ENCODE assay signal across 24 cellular contexts in the genomic region with DNA sequence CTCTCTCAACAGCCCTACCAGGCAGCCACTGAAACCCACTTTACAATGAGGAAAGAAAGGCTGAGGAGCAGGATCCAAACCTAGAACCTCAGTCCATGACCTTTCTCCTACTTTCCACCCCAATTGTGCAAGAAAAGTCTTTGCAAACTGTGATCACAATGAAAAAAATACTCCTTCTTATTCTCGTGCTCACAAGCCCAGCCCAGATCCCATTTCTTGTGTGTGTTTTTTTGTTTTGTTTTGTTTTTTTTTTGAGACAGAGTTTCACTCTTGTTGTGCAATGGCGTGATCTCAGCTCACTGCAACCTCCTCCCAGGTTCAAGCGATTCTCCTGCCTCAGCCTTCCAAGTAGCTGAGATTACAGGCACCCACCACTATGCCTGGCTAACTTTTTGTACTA.
A peak's percentile ranks its signal among the peaks of the same experiment; 100 is the strongest.
DNase-seq lines count a peak whose midpoint lies in the region; ATAC-seq and TF ChIP-seq lines count a peak whose summit lies in the region.
"Had no signal": no experiment of that assay in that cellular context is flagged by ENCODE, and none has a peak within 500 bp of the region (broad histone marks: within the 10 kb centered on the region; RNA-seq: fewer than 3 reads in every experiment).

No MANE protein-coding gene starts in this region.

- H3K4me3 ChIP-seq in GM23248, result no peak overlapping the region
- H3K4me3 ChIP-seq: hepatocyte, PC-9, skin epidermis, stomach had no signal

- H3F3A ChIP-seq in GM23248 (ENCODE audit: insufficient read depth), result no peaks in the 10 kb centered on the region

- no peaks in the 10 kb centered on the region for H3K9me2 ChIP-seq in GM23248 (ENCODE audit: insufficient read depth)

- H3K4me1 ChIP-seq in GM23248 (ENCODE audit: insufficient read depth), result 0 out of 2 replicates have a peak, but pooled peaks cover 5% of the 10 kb centered on the region
- no peaks in the 10 kb centered on the region for H3K4me1 ChIP-seq in foreskin keratinocyte

- peaks cover 8% of the 10 kb centered on the region for H3K4me1 Mint-ChIP-seq in MCF 10A (ENCODE audit: insufficient read depth, unreplicated experiment)
- H3K4me1 Mint-ChIP-seq in HFFc6 (ENCODE audit: low read depth), result no peaks in the 10 kb centered on the region
- H3K4me1 Mint-ChIP-seq: WTC11 had no signal

- H3K27me3 ChIP-seq in GM23248 (replicated peaks; ENCODE audit: insufficient read depth) (peaks cover 19% of the 10 kb centered on the region), foreskin keratinocyte (no peaks in the 10 kb centered on the region)
- H3K27me3 ChIP-seq: hepatocyte had no signal

- DNase-seq in GM23248, result peak; percentile 57
- peak; percentile 85 for DNase-seq in MCF 10A (ENCODE audit: unreplicated experiment)
- DNase-seq in foreskin keratinocyte, result peak; percentile 19 to 24
- no peak for DNase-seq in sciatic nerve (ENCODE audit: low spot score)
- no peak for DNase-seq in NOMO-1 (lab: John Stamatoyannopoulos, UW; ENCODE audit: unreplicated experiment in 2 of 2)
- DNase-seq in activated naive CD4-positive, alpha-beta T cell treated with Interleukin-2 at 50 U/mL for 16 hours, result no peak
- DNase-seq in HFFc6, result no peak
- DNase-seq: activated CD4-positive, alpha-beta T cell treated with anti-CD3 and anti-CD28 coated beads, Interleukin-2, amount 50 U/mL, for 4 hours; activated gamma-delta T cell treated with Interleukin-2 at 50 U/mL for 16 hours; Calu3; cerebellar nuclear complex; effector CD8-positive, alpha-beta T cell; H9; natural killer cell; NCI-H1092 treated with DMSO at 0.1 percent for 48 hours; NCI-H2029 treated with DMSO at 0.1 percent for 48 hours; PC-9; stimulated activated CD4-positive, alpha-beta T cell treated with anti-CD3 and anti-CD28 coated beads, Interleukin-2, amount 100 ng/mL, for 48 hours; stomach had no signal

- H3K4me3 Mint-ChIP-seq in MCF 10A (ENCODE audit: unreplicated experiment), result peak overlapping the region; percentile 16
- no peak overlapping the region for H3K4me3 Mint-ChIP-seq in HFFc6
- H3K4me3 Mint-ChIP-seq: H9, natural killer cell, WTC11 had no signal

- H3K27ac ChIP-seq in GM23248, result no peak overlapping the region
- no peak overlapping the region for H3K27ac ChIP-seq in foreskin keratinocyte
- H3K27ac ChIP-seq: hepatocyte, KMS-11, PC-9, stomach had no signal

- H2AFZ ChIP-seq in GM23248, result no peak overlapping the region
- H2AFZ ChIP-seq: hepatocyte, PC-9 had no signal

- ATAC-seq in foreskin keratinocyte (no peak), sciatic nerve (peak; percentile 69)
- ATAC-seq: esophagus mucosa, natural killer cell, WTC11 had no signal

- H3K9me3 ChIP-seq in GM23248 (ENCODE audit: low read depth), result no peaks in the 10 kb centered on the region
- H3K9me3 ChIP-seq: stomach had no signal

- H3K27ac Mint-ChIP-seq in MCF 10A (ENCODE audit: low read depth, unreplicated experiment) (peak overlapping the region; percentile 76), HFFc6 (no peak overlapping the region)
- H3K27ac Mint-ChIP-seq: H9, natural killer cell, WTC11 had no signal

- BruUV-seq in MCF 10A (replicated peaks; lab: Mats Ljungman, UMichigan), result no TSS peak

- TF ChIP-seq CTCF in MCF 10A (IDR thresholded peaks at IDR 0.05; ENCODE audit: unreplicated experiment) (no peak), foreskin keratinocyte (conservative IDR thresholded peaks at IDR 0.05) (no peak), HFFc6 (IDR thresholded peaks at IDR 0.05) (no peak)

- H4K20me1 ChIP-seq in GM23248 (ENCODE audit: insufficient read depth), result no peaks in the 10 kb centered on the region

- no peaks in the 10 kb centered on the region for H3K36me3 ChIP-seq in GM23248 (ENCODE audit: low read depth)
- H3K36me3 ChIP-seq: stomach had no signal

- intact Hi-C loops in MCF 10A (cut with micrococcal nuclease) (no loop called here), sciatic nerve (cut with DNase I) (no loop called here)

- H3K9ac ChIP-seq in GM23248, result no peak overlapping the region
- H3K9ac ChIP-seq: KMS-11 had no signal

- H3K27me3 Mint-ChIP-seq in MCF 10A (ENCODE audit: insufficient read depth, unreplicated experiment), result no peaks in the 10 kb centered on the region
- H3K27me3 Mint-ChIP-seq in HFFc6 (ENCODE audit: insufficient read depth), result peaks cover 29% of the 10 kb centered on the region

- CTCF ChIA-PET in MCF 10A (lab: Yijun Ruan, JAX), result no interaction called here

- no peaks in the 10 kb centered on the region for H3K79me2 ChIP-seq in GM23248 (ENCODE audit: insufficient read depth)
- H3K79me2 ChIP-seq: hepatocyte had no signal

- H3K36me3 Mint-ChIP-seq in MCF 10A (ENCODE audit: insufficient read depth, unreplicated experiment), result peaks cover 5% of the 10 kb centered on the region
- H3K36me3 Mint-ChIP-seq in HFFc6 (ENCODE audit: low read depth), result no peaks in the 10 kb centered on the region
- H3K36me3 Mint-ChIP-seq: natural killer cell had no signal

- 26 to 27% methylated on average over 3 of the region's 3 CpGs for WGBS in GM23248 (ENCODE audit: low coverage in 1 of 2, low lambda C conversion rate in 2 of 2, missing lambda C conversion rate in 2 of 2), 2 experiments

- in situ Hi-C loops in GM23248 (cut with MboI), result no loop called here

- no peak overlapping the region for H3K4me2 ChIP-seq in GM23248 (ENCODE audit: unreplicated experiment)
- H3K4me2 ChIP-seq: hepatocyte, KMS-11, PC-9 had no signal

- POLR2A ChIA-PET in MCF 10A (lab: Yijun Ruan, JAX), result interaction anchor here (0.8 to 1.1 kb wide), 2 partner anchors 66 to 83 kb away, joined by 3 to 4 read pairs; no protein-coding TSS in a partner anchor

- H3K9me3 Mint-ChIP-seq in MCF 10A (ENCODE audit: unreplicated experiment), result no peaks in the 10 kb centered on the region
- no peaks in the 10 kb centered on the region; the same call in 1 of the 2 replicates for H3K9me3 Mint-ChIP-seq in HFFc6

Comparison
In these comparisons a context has a peak if more than half of its experiments do, and no peak if none do; other contexts are left out.
1. DNase-seq: peak in GM23248 (single experiment), MCF 10A (single experiment) and foreskin keratinocyte (2 of 2); none in sciatic nerve (single experiment), NOMO-1 (0 of 2), activated naive CD4-positive, alpha-beta T cell treated with Interleukin-2 at 50 U/mL for 16 hours (single experiment) and HFFc6 (single experiment).